8 cellular contexts compared by ENCODE assay signal in the genomic region with DNA sequence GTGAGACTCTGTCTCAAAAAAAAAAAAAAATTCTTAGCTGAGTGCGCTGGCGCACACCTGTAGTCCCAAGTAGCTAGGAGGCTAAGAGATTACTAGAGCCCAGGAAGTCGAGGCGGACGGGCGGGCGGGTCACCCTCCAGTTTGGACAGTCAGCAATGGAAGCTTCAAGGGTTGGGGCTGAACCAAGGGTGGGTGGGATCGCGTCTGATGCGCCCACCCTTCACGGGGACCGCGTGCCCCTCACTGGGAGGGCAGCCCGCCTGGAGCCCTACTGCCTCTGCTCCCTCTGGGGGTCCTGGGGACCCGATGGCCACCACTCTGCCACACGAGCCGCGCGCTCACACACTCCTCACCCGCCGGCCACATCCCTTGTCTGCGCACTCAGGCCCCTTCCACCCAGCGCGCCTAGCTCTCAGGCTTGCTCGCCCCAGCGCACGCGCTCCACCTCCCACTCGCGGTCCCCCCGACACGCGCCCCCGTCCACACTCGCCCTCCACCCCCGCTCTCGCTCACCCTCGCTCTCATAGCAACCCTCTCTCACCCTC. TPM values are rescaled to one million over a fixed set of nuclear protein-coding genes. Genes with fewer than 3 reads are reported as not detected.
DNase-seq lines count a peak whose midpoint lies in the region; ATAC-seq, FAIRE-seq and TF ChIP-seq lines count a peak whose summit lies in the region.

No MANE protein-coding gene starts in this region.

- H3K4me1 ChIP-seq in HepG2 (ENCODE audit: insufficient read depth, low read length) (peaks cover 42% of the 10 kb centered on the region), thymus (ENCODE audit: control insufficient read depth, insufficient read depth, low read length) (peaks cover 15% of the 10 kb centered on the region)

- no peak overlapping the region for H2AFZ ChIP-seq in HepG2 (ENCODE audit: low read length)

- H3K27me3 ChIP-seq in HepG2 (ENCODE audit: control insufficient read depth in 1 of 2, insufficient read depth in 2 of 2, low read length in 2 of 2) (no peaks in the 10 kb centered on the region; a peak in 2 of 5 replicates), thymus (ENCODE audit: control insufficient read depth, insufficient read depth) (no peaks in the 10 kb centered on the region)

- H3K79me2 ChIP-seq in HepG2 (ENCODE audit: insufficient read depth, low read length): peaks cover 30% of the 10 kb centered on the region

- FAIRE-seq in HepG2 (lab: Jason Lieb, UNC): no peak

- TF ChIP-seq CTCF in HepG2 (CRISPR knock-in tag; IDR thresholded peaks at IDR 0.05): no peak

- intact Hi-C loops in HepG2 (cut with micrococcal nuclease; ENCODE audit: unreplicated experiment): loop anchor here (2.0 kb wide), 2 partner anchors 37 to 65 kb away; no protein-coding TSS in a partner anchor

- ATAC-seq in HepG2: peak; percentile 24
- ATAC-seq in GM21526 (IDR thresholded peaks at IDR 0.05; ENCODE audit: low FRiP score, unreplicated experiment): no peak

- CTCF ChIA-PET in HepG2 (lab: Yijun Ruan, JAX; ENCODE audit: low intra/inter-chr PET ratio, low total read pairs): no interaction called here

- POLR2A ChIA-PET in HepG2 (lab: Yijun Ruan, JAX): interaction anchor here (0.6 to 3.3 kb wide), 10 partner anchors 9 to 91 kb away, joined by 3 to 24 read pairs (median 6); a partner anchor contains a TSS

- H4K20me1 ChIP-seq in HepG2 (ENCODE audit: insufficient read depth, low read length): no peaks in the 10 kb centered on the region

- peak overlapping the region; percentile 77 for H3K4me2 ChIP-seq in HepG2 (ENCODE audit: low read depth, low read length)

- peak overlapping the region; percentile 85 for H3K9ac ChIP-seq in HepG2 (ENCODE audit: insufficient read depth, low read depth, low read length)

- BruUV-seq in HepG2 (replicated peaks; lab: Mats Ljungman, UMichigan): TSS peak; percentile 36

- H3K36me3 ChIP-seq in HepG2 (replicated peaks in 1 of 2; ENCODE audit: control insufficient read depth in 1 of 2, insufficient read depth in 2 of 2, low read length in 2 of 2) (peaks cover 0 to 6% of the 10 kb centered on the region in 2 experiments; a peak in 1 of 5 replicates), thymus (ENCODE audit: control insufficient read depth, insufficient read depth) (peaks cover 4% of the 10 kb centered on the region)

- H3K4me3 ChIP-seq in Jurkat, Clone E6-1 (ENCODE audit: low read length): peak overlapping the region; percentile 85
- H3K4me3 ChIP-seq in HepG2 (replicated peaks in 1 of 3; ENCODE audit: insufficient read depth in 1 of 3, low read depth in 2 of 3, low read length in 3 of 3): peak overlapping the region; percentile 92 to 95 (median 93)
- peak overlapping the region; percentile 62 for H3K4me3 ChIP-seq in thymus (ENCODE audit: low read length)

- 2% methylated on average over 25 of the region's 38 CpGs for WGBS in HepG2 (ENCODE audit: low lambda C conversion rate)
- 4% methylated on average over 38 of the region's 38 CpGs for WGBS in thymus

- H3K27ac ChIP-seq in angular gyrus (ENCODE audit: low read depth, low read length) (peak overlapping the region; percentile 24), HepG2 (ENCODE audit: extremely low read length, insufficient read depth, low read length) (peak overlapping the region; percentile 50), thymus (ENCODE audit: low read depth) (peak overlapping the region; percentile 44)

- in situ Hi-C loops in HepG2 (cut with HindIII; ENCODE audit: extremely low pct_ligation_motif_present, low pct_unique_long_range_greater_than_20kb): no loop called here

- peak; percentile 38 for DNase-seq in SIG-M5 treated with dmso at 0.1 percent for 504 hours (lab: John Stamatoyannopoulos, UW; ENCODE audit: unreplicated experiment)
- DNase-seq in SIG-M5 (lab: John Stamatoyannopoulos, UW): no peak
- DNase-seq in Jurkat, Clone E6-1 (ENCODE audit: low read depth, low spot score): no peak
- DNase-seq in HepG2 (ENCODE audit: low spot score): no peak
- no peak for DNase-seq in DMS79 (lab: John Stamatoyannopoulos, UW)

- no peak for TF ChIP-seq RAD21 in HepG2 (CRISPR knock-in tag; IDR thresholded peaks at IDR 0.05)

- H3K9me3 ChIP-seq in HepG2 (ENCODE audit: low read length) (no peaks in the 10 kb centered on the region), thymus (ENCODE audit: control insufficient read depth) (no peaks in the 10 kb centered on the region)

- no peak for TF ChIP-seq POLR2A in HepG2 (IDR thresholded peaks at IDR 0.05; ENCODE audit: insufficient read depth in 1 of 2, low read depth in 2 of 2, low read length in 2 of 2)

- TF ChIP-seq EP300 in HepG2 (IDR thresholded peaks at IDR 0.05; ENCODE audit: low read depth in 2 of 2, low read length in 2 of 2) (no peak), HepG2 (CRISPR knock-in tag; IDR thresholded peaks at IDR 0.05; ENCODE audit: borderline replicate concordance) (no peak)

TF ChIP-seq in HepG2, 621 proteins besides CTCF, POLR2A, EP300 and RAD21 (continues in another document):
- TF ChIP-seq ZNF33A (CRISPR knock-in tag; IDR thresholded peaks at IDR 0.05; ENCODE audit: borderline replicate concordance): no peak
- TF ChIP-seq, protein P1, sequence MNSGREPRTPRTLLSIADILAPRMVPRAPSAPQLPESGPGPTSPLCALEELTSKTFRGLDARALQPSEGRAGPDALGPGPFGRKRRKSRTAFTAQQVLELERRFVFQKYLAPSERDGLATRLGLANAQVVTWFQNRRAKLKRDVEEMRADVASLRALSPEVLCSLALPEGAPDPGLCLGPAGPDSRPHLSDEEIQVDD (CRISPR knock-in tag; IDR thresholded peaks at IDR 0.05; ENCODE audit: borderline replicate concordance): no peak

RNA-seq across cellular contexts. Expression of a gene that starts 0.5 kb away (rescaled TPM):
- 76.2 TPM for polyA plus RNA-seq in Jurkat, Clone E6-1 (2012; ENCODE audit: insufficient read depth, insufficient read length)
- 39.6 and 65.1 TPM in 2 replicates for total RNA-seq in HepG2 (2016; rRNA removed; fragmentation: Illumina TruSeq; extraction: Trizol)
- total RNA-seq in HepG2 (2016; cell fraction: cytosol; rRNA removed; fragmentation: Illumina TruSeq; extraction: Trizol; ENCODE audit: low read depth): 33.8 and 46.6 TPM in 2 replicates
- total RNA-seq in HepG2 (2016; cell fraction: insoluble cytoplasmic fraction; rRNA removed; fragmentation: Illumina TruSeq; extraction: Trizol): 38.9 and 71.7 TPM in 2 replicates
- total RNA-seq in HepG2 (2016; cell fraction: membrane; rRNA removed; fragmentation: Illumina TruSeq; extraction: Trizol): 45.9 and 51.6 TPM in 2 replicates
- total RNA-seq in HepG2 (2016; cell fraction: nucleus; rRNA removed; fragmentation: Illumina TruSeq; extraction: Trizol): 60.6 and 61.3 TPM in 2 replicates
- polyA plus RNA-seq in HepG2 (2011; rRNA removed): 93.6 and 102 TPM in 2 replicates
- polyA plus RNA-seq in HepG2 (2011; cell fraction: cytosol; rRNA removed): 113 and 124 TPM in 2 replicates
- 70.7 and 76.1 TPM in 2 replicates for polyA plus RNA-seq in HepG2 (2011; cell fraction: nucleus; rRNA removed)
- 49.7 and 66.2 TPM in 2 replicates for polyA plus RNA-seq in HepG2 (2012)
- polyA plus RNA-seq in HepG2 (2016; cell fraction: cytosol; fragmentation: Illumina TruSeq; extraction: Trizol; ENCODE audit: low read depth): 34.4 and 49.9 TPM in 2 replicates
- 41.0 and 42.5 TPM in 2 replicates for polyA plus RNA-seq in HepG2 (2016; cell fraction: insoluble cytoplasmic fraction; fragmentation: Illumina TruSeq; extraction: Trizol; ENCODE audit: low read depth)
- polyA plus RNA-seq in HepG2 (2016; cell fraction: membrane; fragmentation: Illumina TruSeq; extraction: Trizol; ENCODE audit: low read depth): 38.3 and 51.4 TPM in 2 replicates
- polyA plus RNA-seq in HepG2 (2016; cell fraction: nucleus; fragmentation: Illumina TruSeq; extraction: Trizol; ENCODE audit: insufficient read depth, low read depth): 96.7 and 105 TPM in 2 replicates
- 40.3 and 91.1 TPM in 2 replicates for polyA minus RNA-seq in HepG2 (2011; rRNA and poly(A)+ RNA removed; ENCODE audit: low replicate concordance)
- polyA minus RNA-seq in HepG2 (2011; cell fraction: cytosol; rRNA and poly(A)+ RNA removed): 32.6 and 33.2 TPM in 2 replicates
- 25.8 and 26.1 TPM in 2 replicates for polyA minus RNA-seq in HepG2 (2011; cell fraction: nucleus; rRNA and poly(A)+ RNA removed)
- polyA plus RNA-seq in thymus: 35.7 TPM

RNA-seq across cellular contexts. Expression of a gene that starts 15.6 kb away (rescaled TPM):
- 65.0 TPM for polyA plus RNA-seq in Jurkat, Clone E6-1 (2012; ENCODE audit: insufficient read depth, insufficient read length)
- 25.7 and 25.9 TPM in 2 replicates for total RNA-seq in HepG2 (2016; rRNA removed; fragmentation: Illumina TruSeq; extraction: Trizol)
- total RNA-seq in HepG2 (2016; cell fraction: cytosol; rRNA removed; fragmentation: Illumina TruSeq; extraction: Trizol; ENCODE audit: low read depth): 22.1 and 25.6 TPM in 2 replicates
- 21.5 and 27.6 TPM in 2 replicates for total RNA-seq in HepG2 (2016; cell fraction: insoluble cytoplasmic fraction; rRNA removed; fragmentation: Illumina TruSeq; extraction: Trizol)
- total RNA-seq in HepG2 (2016; cell fraction: membrane; rRNA removed; fragmentation: Illumina TruSeq; extraction: Trizol): 26.2 and 26.6 TPM in 2 replicates
- 26.6 and 31.5 TPM in 2 replicates for total RNA-seq in HepG2 (2016; cell fraction: nucleus; rRNA removed; fragmentation: Illumina TruSeq; extraction: Trizol)
- polyA plus RNA-seq in HepG2 (2011; rRNA removed): 74.5 and 75.7 TPM in 2 replicates
- 39.6 and 44.6 TPM in 2 replicates for polyA plus RNA-seq in HepG2 (2011; cell fraction: cytosol; rRNA removed)
- 182 and 223 TPM in 2 replicates for polyA plus RNA-seq in HepG2 (2011; cell fraction: nucleus; rRNA removed)
- 56.1 and 60.7 TPM in 2 replicates for polyA plus RNA-seq in HepG2 (2012)
- polyA plus RNA-seq in HepG2 (2016; cell fraction: cytosol; fragmentation: Illumina TruSeq; extraction: Trizol; ENCODE audit: low read depth): 7.3 and 8.2 TPM in 2 replicates
- 31.3 and 36.3 TPM in 2 replicates for polyA plus RNA-seq in HepG2 (2016; cell fraction: insoluble cytoplasmic fraction; fragmentation: Illumina TruSeq; extraction: Trizol; ENCODE audit: low read depth)
- 16.2 and 21.0 TPM in 2 replicates for polyA plus RNA-seq in HepG2 (2016; cell fraction: membrane; fragmentation: Illumina TruSeq; extraction: Trizol; ENCODE audit: low read depth)
- 75.2 and 92.2 TPM in 2 replicates for polyA plus RNA-seq in HepG2 (2016; cell fraction: nucleus; fragmentation: Illumina TruSeq; extraction: Trizol; ENCODE audit: insufficient read depth, low read depth)
- 90.1 and 145 TPM in 2 replicates for polyA minus RNA-seq in HepG2 (2011; rRNA and poly(A)+ RNA removed; ENCODE audit: low replicate concordance)
- polyA minus RNA-seq in HepG2 (2011; cell fraction: cytosol; rRNA and poly(A)+ RNA removed): 78.0 and 102 TPM in 2 replicates
- 65.8 and 74.2 TPM in 2 replicates for polyA minus RNA-seq in HepG2 (2011; cell fraction: nucleus; rRNA and poly(A)+ RNA removed)
- 57.2 TPM for polyA plus RNA-seq in thymus
